In genomic region chr11:34970033-34970432, GRCh38 we compare ENCODE assay signal across 16 cellular contexts. TPM values are rescaled to one million over a fixed set of nuclear protein-coding genes. Genes with fewer than 3 reads are reported as not detected.
A peak's percentile ranks its signal among the peaks of the same experiment; 100 is the strongest.
DNase-seq lines count a peak whose midpoint lies in the region; ATAC-seq, FAIRE-seq and TF ChIP-seq lines count a peak whose summit lies in the region.
"Had no signal": no experiment of that assay in that cellular context is flagged by ENCODE, and none has a peak within 500 bp of the region (broad histone marks: within the 10 kb centered on the region; RNA-seq: fewer than 3 reads in every experiment).

No MANE protein-coding gene starts in this region.

- no peak overlapping the region for H2AK5ac ChIP-seq in IMR-90 (ENCODE audit: low read depth, low read length)

- H3K23ac ChIP-seq in IMR-90 (ENCODE audit: low read depth, low read length): no peak overlapping the region

- ATAC-seq in IMR-90 (ENCODE audit: low read depth) (no peak), Panc1 (no peak), left lobe of liver (peak; percentile 68), pancreas (peak in 3 of 4 donors; percentile 46 to 63 (median 57))
- ATAC-seq: GM12878, GM23338 had no signal

- dilution Hi-C loops in IMR-90 (cut with HindIII; ENCODE audit: low sequenced_read_pairs, unreplicated experiment): no loop called here

- no peaks in the 10 kb centered on the region for H3K27me3 Mint-ChIP-seq in activated T-helper 1 cell treated with anti-CD3 and anti-CD28 coated beads, Interleukin-12 subunit alpha, Interleukin-12 subunit beta, Interleukin-2, Interleukin-4 antibody, amounts not matched to agents 30 ng/mL and 10 ng/mL and 1 ng/mL, durations not matched to agents 14 hours and 24 hours and 36 hours (ENCODE audit: insufficient read depth)
- H3K27me3 Mint-ChIP-seq: B cell; CD4-positive, alpha-beta T cell had no signal

- no peak overlapping the region for H2AK9ac ChIP-seq in IMR-90 (replicated peaks; ENCODE audit: low read depth, low read length, poor library complexity)

- no peak for TF ChIP-seq RAD21 in IMR-90 (IDR thresholded peaks at IDR 0.05; ENCODE audit: low read length)

- no peak overlapping the region for H4K5ac ChIP-seq in IMR-90 (ENCODE audit: low read depth, low read length)

- no peak overlapping the region for H3K56ac ChIP-seq in IMR-90 (ENCODE audit: extremely low read depth, insufficient read depth, low read length)

- H3K27me3 ChIP-seq in IMR-90 (ENCODE audit: control insufficient read depth, insufficient read depth, low read length) (no peaks in the 10 kb centered on the region), Panc1 (ENCODE audit: control insufficient read depth, insufficient read depth, low read length) (no peaks in the 10 kb centered on the region), pancreas (no peaks in the 10 kb centered on the region)

- no peak overlapping the region for H3K27ac Mint-ChIP-seq in activated T-helper 1 cell treated with anti-CD3 and anti-CD28 coated beads, Interleukin-12 subunit alpha, Interleukin-12 subunit beta, Interleukin-2, Interleukin-4 antibody, amounts not matched to agents 30 ng/mL and 10 ng/mL and 1 ng/mL, durations not matched to agents 14 hours and 24 hours and 36 hours
- H3K27ac Mint-ChIP-seq: B cell; CD4-positive, alpha-beta T cell; GM23338 had no signal

- peak overlapping the region; percentile 44; the same call in 2 of the 3 replicates for H2BK15ac ChIP-seq in IMR-90 (ENCODE audit: low read depth, low read length)

- peaks cover 4% of the 10 kb centered on the region; the same call in 1 of the 2 replicates for H3K9me1 ChIP-seq in IMR-90 (ENCODE audit: insufficient read depth, low read length)

- H4K20me1 ChIP-seq in IMR-90 (ENCODE audit: insufficient read depth, low read length): no peaks in the 10 kb centered on the region

- WGBS in IMR-90 (ENCODE audit: extremely low coverage in 2 of 2, insufficient read length in 1 of 2), 2 experiments: no CpG with 5 or more reads among the region's 3 CpGs
- WGBS in pancreas, 2 donors: 26 to 29% methylated on average over 3 of the region's 3 CpGs

- H3K4ac ChIP-seq in IMR-90 (ENCODE audit: low read depth, low read length): peak overlapping the region; percentile 46; the same call in 1 of the 2 replicates

- intact Hi-C loops in IMR-90 (cut with micrococcal nuclease) (no loop called here), Panc1 (cut with micrococcal nuclease; ENCODE audit: unreplicated experiment) (no loop called here), pancreas (cut with DNase I) (no loop called here)
- intact Hi-C loops in activated T-helper 1 cell treated with anti-CD3 and anti-CD28 coated beads, Interleukin-12 subunit alpha, Interleukin-12 subunit beta, Interleukin-2, Interleukin-4 antibody, amounts not matched to agents 30 ng/mL and 10 ng/mL and 1 ng/mL, durations not matched to agents 14 hours and 24 hours and 36 hours (cut with micrococcal nuclease): no loop called here

- CTCF ChIA-PET in IMR-90 (lab: Yijun Ruan, JAX) (interaction anchor here (0.9 kb wide), 1 partner anchor 43 kb away, joined by 3 read pairs; no protein-coding TSS in a partner anchor), Panc1 (lab: Charles Lee) (no interaction called here)

- no peaks in the 10 kb centered on the region for H3K9me3 ChIP-seq in IMR-90 (ENCODE audit: control insufficient read depth, insufficient read depth, low read length)
- peaks cover 13% of the 10 kb centered on the region; the same call in 1 of the 2 replicates for H3K9me3 ChIP-seq in Panc1 (ENCODE audit: control insufficient read depth, insufficient read depth, low read depth, low read length)
- no peaks in the 10 kb centered on the region for H3K9me3 ChIP-seq in pancreas

- peaks cover 8 to 22% of the 10 kb centered on the region in 2 experiments for H3K79me1 ChIP-seq in IMR-90 (ENCODE audit: low read depth in 1 of 2, low read length in 2 of 2)

- in situ Hi-C loops in IMR-90 (cut with MboI; ENCODE audit: low sequenced_read_pairs): no loop called here
- in situ Hi-C loops in Panc1 (cut with HindIII; ENCODE audit: low pct_unique_long_range_greater_than_20kb, low sequenced_read_pairs): no loop called here

- H3K9me3 Mint-ChIP-seq in activated T-helper 1 cell treated with anti-CD3 and anti-CD28 coated beads, Interleukin-12 subunit alpha, Interleukin-12 subunit beta, Interleukin-2, Interleukin-4 antibody, amounts not matched to agents 30 ng/mL and 10 ng/mL and 1 ng/mL, durations not matched to agents 14 hours and 24 hours and 36 hours: no peaks in the 10 kb centered on the region
- H3K9me3 Mint-ChIP-seq: CD4-positive, alpha-beta T cell; GM23338 had no signal

- BruUV-seq in IMR-90 (replicated peaks; lab: Mats Ljungman, UMichigan): no TSS peak
- no TSS peak for BruUV-seq in Panc1 (replicated peaks; lab: Mats Ljungman, UMichigan)

- no peak overlapping the region for H2AFZ ChIP-seq in IMR-90 (replicated peaks; ENCODE audit: low read length, poor library complexity)
- H2AFZ ChIP-seq: GM23338 had no signal

- no peak overlapping the region for H3K4me2 ChIP-seq in IMR-90 (ENCODE audit: low read depth, low read length)
- H3K4me2 ChIP-seq: GM23338 had no signal

- H3K14ac ChIP-seq in IMR-90 (replicated peaks; ENCODE audit: low read depth, low read length): no peak overlapping the region

- no peak overlapping the region for H4K91ac ChIP-seq in IMR-90 (ENCODE audit: insufficient read depth, low read depth, low read length)

- H3K27ac ChIP-seq in IMR-90 (ENCODE audit: insufficient read depth, low read length) (no peak overlapping the region), Panc1 (ENCODE audit: low read length) (peak overlapping the region; percentile 100; the same call in 1 of the 2 replicates), pancreas (no peak overlapping the region)
- H3K27ac ChIP-seq: HL-60 had no signal

- peaks cover 3% of the 10 kb centered on the region for H3K4me1 ChIP-seq in IMR-90 (ENCODE audit: control insufficient read depth, insufficient read depth, low read length)
- H3K4me1 ChIP-seq in Panc1 (ENCODE audit: control insufficient read depth, insufficient read depth, low read length): no peaks in the 10 kb centered on the region
- peaks cover 0 to 3% (median 0%) of the 10 kb centered on the region in 3 donors for H3K4me1 ChIP-seq in pancreas

- H3K36me3 ChIP-seq in IMR-90 (ENCODE audit: control insufficient read depth, insufficient read depth, low read length): peaks cover 16% of the 10 kb centered on the region
- H3K36me3 ChIP-seq in Panc1 (ENCODE audit: control insufficient read depth, insufficient read depth, low read length): peaks cover 25% of the 10 kb centered on the region; the same call in 1 of the 2 replicates
- H3K36me3 ChIP-seq in pancreas: peaks cover 0 to 7% (median 0%) of the 10 kb centered on the region in 3 donors

- no peak for DNase-seq in IMR-90
- no peak for DNase-seq in Panc1 (ENCODE audit: low read depth, low spot score)
- DNase-seq in left lobe of liver (ENCODE audit: low spot score): no peak
- no peak for DNase-seq in pancreas
- no peak for DNase-seq in activated T-helper 1 cell treated with anti-CD3 and anti-CD28 coated beads, Interleukin-12 subunit alpha, Interleukin-12 subunit beta, Interleukin-2, Interleukin-4 antibody, amounts not matched to agents 30 ng/mL and 10 ng/mL and 1 ng/mL, durations not matched to agents 14 hours and 24 hours and 36 hours (ENCODE audit: low spot score)
- no peak for DNase-seq in NCI-H146 treated with DMSO at 0.1 percent for 48 hours (lab: John Stamatoyannopoulos, UW; ENCODE audit: unreplicated experiment)
- no peak for DNase-seq in mesenteric fat pad (ENCODE audit: low spot score)
- DNase-seq: C1 segment of cervical spinal cord; CD4-positive, alpha-beta T cell; DMS79; H7 had no signal

- H3K4me1 Mint-ChIP-seq in activated T-helper 1 cell treated with anti-CD3 and anti-CD28 coated beads, Interleukin-12 subunit alpha, Interleukin-12 subunit beta, Interleukin-2, Interleukin-4 antibody, amounts not matched to agents 30 ng/mL and 10 ng/mL and 1 ng/mL, durations not matched to agents 14 hours and 24 hours and 36 hours (ENCODE audit: low read depth): no peaks in the 10 kb centered on the region
- H3K4me1 Mint-ChIP-seq: B cell had no signal

- peak overlapping the region; percentile 5; the same call in 1 of the 2 replicates for H2BK120ac ChIP-seq in IMR-90 (ENCODE audit: low read depth, low read length)

- no peak overlapping the region for H3K4me3 Mint-ChIP-seq in activated T-helper 1 cell treated with anti-CD3 and anti-CD28 coated beads, Interleukin-12 subunit alpha, Interleukin-12 subunit beta, Interleukin-2, Interleukin-4 antibody, amounts not matched to agents 30 ng/mL and 10 ng/mL and 1 ng/mL, durations not matched to agents 14 hours and 24 hours and 36 hours
- H3K4me3 Mint-ChIP-seq: B cell; CD4-positive, alpha-beta T cell; GM23338 had no signal

- H3K4me3 ChIP-seq in IMR-90 (ENCODE audit: insufficient read depth, low read depth, low read length) (no peak overlapping the region), Panc1 (ENCODE audit: low read depth in 2 of 2, low read length in 2 of 2) (no peak overlapping the region), pancreas (no peak overlapping the region)
- H3K4me3 ChIP-seq: GM12878, GM23338 had no signal

- H3K18ac ChIP-seq in IMR-90 (ENCODE audit: low read depth, low read length): no peak overlapping the region

- no peak overlapping the region for H2BK20ac ChIP-seq in IMR-90 (ENCODE audit: low read depth, low read length)

- H3K9ac ChIP-seq in IMR-90 (ENCODE audit: low read depth, low read length): no peak overlapping the region

- POLR2A ChIA-PET in IMR-90 (lab: Charles Lee; ENCODE audit: unreplicated experiment): interaction anchor here (1.0 kb wide), 1 partner anchor 171 kb away, joined by 4 read pairs; no protein-coding TSS in a partner anchor
- POLR2A ChIA-PET in Panc1 (lab: Charles Lee): no interaction called here

- no peak overlapping the region for H4K8ac ChIP-seq in IMR-90 (ENCODE audit: low read depth in 2 of 2, low read length in 2 of 2)

- TF ChIP-seq POLR2A in IMR-90 (IDR thresholded peaks at IDR 0.05; ENCODE audit: low read depth, low read length): no peak

- H3K36me3 Mint-ChIP-seq in activated T-helper 1 cell treated with anti-CD3 and anti-CD28 coated beads, Interleukin-12 subunit alpha, Interleukin-12 subunit beta, Interleukin-2, Interleukin-4 antibody, amounts not matched to agents 30 ng/mL and 10 ng/mL and 1 ng/mL, durations not matched to agents 14 hours and 24 hours and 36 hours (ENCODE audit: low read depth): peaks cover 33% of the 10 kb centered on the region

- H2BK5ac ChIP-seq in IMR-90 (ENCODE audit: low read depth, low read length, poor library complexity, severe bottlenecking): no peak overlapping the region

- FAIRE-seq in pancreas (lab: Jason Lieb, UNC): peak; percentile 17
- FAIRE-seq: GM12878, GM18507 had no signal

- TF ChIP-seq CTCF in IMR-90 (conservative IDR thresholded peaks at IDR 0.05; ENCODE audit: low read depth, low read length) (no peak), Panc1 (IDR thresholded peaks at IDR 0.05) (no peak), pancreas (IDR thresholded peaks at IDR 0.05) (no peak)

RNA-seq across cellular contexts. Expression of gene PDHX, which starts 53.6 kb away (rescaled TPM):
- total RNA-seq in IMR-90 (2012; rRNA removed) (26.7 and 37.2 TPM in 2 replicates), Panc1 (2021; ENCODE audit: unreplicated experiment) (63.0 TPM), left lobe of liver (26.5 TPM), pancreas (10 to 100 TPM; 11.4 to 21.2 (median 16.7) TPM), mesenteric fat pad (57.9 TPM)
- polyA plus RNA-seq in IMR-90 (2012; rRNA removed) (18.6 and 19.8 TPM in 2 replicates), pancreas (10 to 100 TPM in 1 of 2 donors, 1 to 10 TPM in 1; 7.2 to 10.9 TPM)
- 6.4 and 6.9 TPM in 2 replicates for polyA plus RNA-seq in IMR-90 (2012; cell fraction: cytosol; rRNA removed)
- polyA plus RNA-seq in IMR-90 (2012; cell fraction: nucleus; rRNA removed; ENCODE audit: low replicate concordance): 5.5 and 20.4 TPM in 2 replicates
- polyA plus RNA-seq in Panc1 (2012; ENCODE audit: insufficient read length): 35.1 TPM
- total RNA-seq in activated T-helper 1 cell treated with anti-CD3 and anti-CD28 coated beads, Interleukin-12 subunit alpha, Interleukin-12 subunit beta, Interleukin-2, Interleukin-4 antibody, amounts not matched to agents 30 ng/mL and 10 ng/mL and 1 ng/mL, durations not matched to agents 14 hours and 24 hours and 36 hours: 32.0 TPM in 2 replicates

RNA-seq across cellular contexts. Expression of gene APIP, which starts 53.9 kb away (rescaled TPM):
- 9.9 and 23.1 TPM in 2 replicates for total RNA-seq in IMR-90 (2012; rRNA removed)
- polyA plus RNA-seq in IMR-90 (2012; rRNA removed): 13.9 and 16.6 TPM in 2 replicates
- 3.9 and 4.0 TPM in 2 replicates for polyA plus RNA-seq in IMR-90 (2012; cell fraction: cytosol; rRNA removed)
- polyA plus RNA-seq in IMR-90 (2012; cell fraction: nucleus; rRNA removed; ENCODE audit: low replicate concordance): 1.5 and 13.2 TPM in 2 replicates
- 42.6 TPM for total RNA-seq in Panc1 (2021; ENCODE audit: unreplicated experiment)
- 25.5 TPM for polyA plus RNA-seq in Panc1 (2012; ENCODE audit: insufficient read length)
- total RNA-seq in left lobe of liver: 8.0 TPM
- total RNA-seq in pancreas: 10 to 100 TPM; 12.2 to 14.9 (median 13.9) TPM
- 10 to 100 TPM; 13.5 to 21.4 TPM for polyA plus RNA-seq in pancreas
- 26.3 and 26.8 TPM in 2 replicates for total RNA-seq in activated T-helper 1 cell treated with anti-CD3 and anti-CD28 coated beads, Interleukin-12 subunit alpha, Interleukin-12 subunit beta, Interleukin-2, Interleukin-4 antibody, amounts not matched to agents 30 ng/mL and 10 ng/mL and 1 ng/mL, durations not matched to agents 14 hours and 24 hours and 36 hours
- total RNA-seq in mesenteric fat pad: 56.4 TPM

Comparison
In these comparisons a context has a peak if more than half of its experiments do, and no peak if none do; other contexts are left out.
1. ATAC-seq: peak in left lobe of liver (single experiment) and pancreas (3 of 4); none in IMR-90 (single experiment) and Panc1 (single experiment).